ENCODE assay signal across 4 cellular contexts in genomic region chr2:240696469-240696868, GRCh38. TPM values are rescaled to one million over a fixed set of nuclear protein-coding genes. Genes with fewer than 3 reads are reported as not detected.
"Had no signal": no experiment of that assay in that cellular context is flagged by ENCODE, and none has a peak within 500 bp of the region (broad histone marks: within the 10 kb centered on the region; RNA-seq: fewer than 3 reads in every experiment).

No MANE protein-coding gene starts in this region.

RNA-seq across cellular contexts. Expression of gene AQP12A, which starts 4.8 kb away (rescaled TPM):
- total RNA-seq: LHCN-M2, M059J, MCF 10A, NCI-H460 had no signal

RNA-seq across cellular contexts. Expression of gene AQP12B, which starts 13.8 kb away (rescaled TPM):
- total RNA-seq: LHCN-M2, M059J, MCF 10A, NCI-H460 had no signal
